ENCODE assay signal across 2 cellular contexts in genomic region chr21:45580576-45581321, GRCh38.
TF ChIP-seq lines count a peak whose summit lies in the region.

No MANE protein-coding gene starts in this region.

TF ChIP-seq in SK-N-SH, 30 proteins besides CTCF, POLR2A, EP300 and RAD21 (continued from another document):
- TF ChIP-seq MAX (IDR thresholded peaks at IDR 0.05; ENCODE audit: low read depth) (no peak), YY1 (IDR thresholded peaks at IDR 0.05; ENCODE audit: low read depth) (no peak), POLR2AphosphoS5 (IDR thresholded peaks at IDR 0.05; ENCODE audit: low read depth, low read length) (no peak), TEAD4 (IDR thresholded peaks at IDR 0.05; ENCODE audit: borderline replicate concordance, insufficient read depth) (no peak), USF2 (IDR thresholded peaks at IDR 0.05; ENCODE audit: borderline replicate concordance, low read depth, low read length) (no peak), ELF1 (IDR thresholded peaks at IDR 0.05) (no peak), FOXJ3 (CRISPR knock-in tag; IDR thresholded peaks at IDR 0.05) (no peak)
TF ChIP-seq in SK-N-SH: peak in this region for 0.

TF ChIP-seq in GM23338, 12 proteins besides CTCF, POLR2A, EP300 and RAD21 (continued from another document):
- TF ChIP-seq ETS1 (IDR thresholded peaks at IDR 0.05): no peak
- no peak for TF ChIP-seq EZH2 (IDR thresholded peaks at IDR 0.05; ENCODE audit: low read depth, unreplicated experiment)
